23 cellular contexts compared by ENCODE assay signal in the genomic region with DNA sequence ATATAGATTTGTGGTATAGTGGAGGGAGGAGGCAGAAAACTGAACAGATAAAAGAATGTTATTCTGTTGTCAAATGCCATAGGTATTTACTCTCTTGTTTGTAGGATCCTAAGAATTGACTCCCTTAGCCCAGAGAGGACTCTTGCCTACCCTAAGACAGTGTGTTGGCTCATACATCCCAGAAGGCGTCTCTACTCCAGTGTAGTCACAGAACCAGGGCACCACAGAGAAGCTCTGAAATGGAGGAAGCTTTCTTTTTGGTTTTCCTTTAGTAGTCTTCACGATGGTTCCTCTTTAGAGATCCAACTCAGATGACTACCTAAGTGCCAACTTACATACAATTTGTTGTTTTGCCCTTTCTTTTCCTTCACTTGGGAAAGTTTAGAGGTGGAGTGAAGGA. TPM values are rescaled to one million over a fixed set of nuclear protein-coding genes. Genes with fewer than 3 reads are reported as not detected.
A peak's percentile ranks its signal among the peaks of the same experiment; 100 is the strongest.
DNase-seq lines count a peak whose midpoint lies in the region; ATAC-seq, FAIRE-seq and TF ChIP-seq lines count a peak whose summit lies in the region.
"Had no signal": no experiment of that assay in that cellular context is flagged by ENCODE, and none has a peak within 500 bp of the region (broad histone marks: within the 10 kb centered on the region; RNA-seq: fewer than 3 reads in every experiment).

No MANE protein-coding gene starts in this region.

- peaks cover 45% of the 10 kb centered on the region for H3K36me3 Mint-ChIP-seq in activated naive CD4-positive, alpha-beta T cell treated with anti-CD3 and anti-CD28 coated beads for 36 hours (ENCODE audit: low read depth)
- H3K36me3 Mint-ChIP-seq in activated CD4-positive, alpha-beta memory T cell treated with anti-CD3 and anti-CD28 coated beads for 36 hours: peaks cover 41% of the 10 kb centered on the region
- H3K36me3 Mint-ChIP-seq in naive thymus-derived CD8-positive, alpha-beta T cell: peaks cover 4 to 75% (median 8%) of the 10 kb centered on the region in 3 donors
- H3K36me3 Mint-ChIP-seq: brain had no signal

- no peak for DNase-seq in activated naive CD4-positive, alpha-beta T cell treated with anti-CD3 and anti-CD28 coated beads for 36 hours
- no peak for DNase-seq in activated naive CD4-positive, alpha-beta T cell (lab: John Stamatoyannopoulos, UW)
- DNase-seq in GM12892 (ENCODE audit: insufficient read length) (no peak), trophoblast cell (no peak), T1000 (lab: John Stamatoyannopoulos, UW) (no peak)
- DNase-seq in activated CD4-positive, alpha-beta memory T cell treated with anti-CD3 and anti-CD28 coated beads for 36 hours: no peak
- DNase-seq in naive thymus-derived CD8-positive, alpha-beta T cell: no peak
- DNase-seq: activated CD4-positive, CD25-positive, alpha-beta regulatory T cell; activated naive CD4-positive, alpha-beta T cell treated with anti-CD3 and anti-CD28 coated beads, Interleukin-2, amount 10 ng/mL, durations not matched to agents 7 days and 5 days; colonic mucosa; foreskin fibroblast; NCI-H1694 treated with DMSO at 0.1 percent for 48 hours; NK-92 treated with Interleukin-12 subunit alpha and Interleukin-12 subunit beta, amount 100 ng/mL, for 24 hours; nucleus accumbens; RPMI8226; stomach; T-helper 1 cell; uterus had no signal

- H4K8ac ChIP-seq in trophoblast cell (ENCODE audit: low read depth, low read length): no peak overlapping the region

- H2AK5ac ChIP-seq in trophoblast cell (ENCODE audit: low read length): no peak overlapping the region

- H3K9me3 ChIP-seq in trophoblast cell (ENCODE audit: insufficient read depth, low read depth, low read length): peaks cover 2% of the 10 kb centered on the region
- H3K9me3 ChIP-seq: colonic mucosa, right atrium auricular region, stomach, uterus had no signal

- no peaks in the 10 kb centered on the region for H3K27me3 Mint-ChIP-seq in activated naive CD4-positive, alpha-beta T cell treated with anti-CD3 and anti-CD28 coated beads for 36 hours (ENCODE audit: low read depth)
- no peaks in the 10 kb centered on the region for H3K27me3 Mint-ChIP-seq in activated CD4-positive, alpha-beta memory T cell treated with anti-CD3 and anti-CD28 coated beads for 36 hours
- H3K27me3 Mint-ChIP-seq in naive thymus-derived CD8-positive, alpha-beta T cell: no peaks in the 10 kb centered on the region
- H3K27me3 Mint-ChIP-seq: activated naive CD4-positive, alpha-beta T cell treated with anti-CD3 and anti-CD28 coated beads, Interleukin-2, amount 10 ng/mL, durations not matched to agents 7 days and 5 days; brain had no signal

- ATAC-seq in naive thymus-derived CD8-positive, alpha-beta T cell: no peak
- no peak for ATAC-seq in HG03139 (IDR thresholded peaks at IDR 0.05; ENCODE audit: unreplicated experiment)

- no peak overlapping the region for H2BK12ac ChIP-seq in trophoblast cell (ENCODE audit: low read length)

- no peaks in the 10 kb centered on the region for H3K79me1 ChIP-seq in trophoblast cell (ENCODE audit: low read length)

- no peaks in the 10 kb centered on the region for H3K9me3 Mint-ChIP-seq in activated naive CD4-positive, alpha-beta T cell treated with anti-CD3 and anti-CD28 coated beads for 36 hours
- no peaks in the 10 kb centered on the region for H3K9me3 Mint-ChIP-seq in activated CD4-positive, alpha-beta memory T cell treated with anti-CD3 and anti-CD28 coated beads for 36 hours
- no peaks in the 10 kb centered on the region for H3K9me3 Mint-ChIP-seq in naive thymus-derived CD8-positive, alpha-beta T cell
- H3K9me3 Mint-ChIP-seq: activated naive CD4-positive, alpha-beta T cell treated with anti-CD3 and anti-CD28 coated beads, Interleukin-2, amount 10 ng/mL, durations not matched to agents 7 days and 5 days; brain had no signal

- peaks cover 82% of the 10 kb centered on the region for H3K4me1 Mint-ChIP-seq in activated naive CD4-positive, alpha-beta T cell treated with anti-CD3 and anti-CD28 coated beads for 36 hours (ENCODE audit: low read depth)
- peaks cover 86% of the 10 kb centered on the region for H3K4me1 Mint-ChIP-seq in activated CD4-positive, alpha-beta memory T cell treated with anti-CD3 and anti-CD28 coated beads for 36 hours (ENCODE audit: low read depth)
- H3K4me1 Mint-ChIP-seq in naive thymus-derived CD8-positive, alpha-beta T cell: peaks cover 47 to 97% (median 79%) of the 10 kb centered on the region in 4 donors

- peak overlapping the region; percentile 72 for H3K27ac Mint-ChIP-seq in activated naive CD4-positive, alpha-beta T cell treated with anti-CD3 and anti-CD28 coated beads for 36 hours
- H3K27ac Mint-ChIP-seq in activated CD4-positive, alpha-beta memory T cell treated with anti-CD3 and anti-CD28 coated beads for 36 hours: peak overlapping the region; percentile 31
- H3K27ac Mint-ChIP-seq in naive thymus-derived CD8-positive, alpha-beta T cell: peak overlapping the region; percentile 23 to 90 (median 74)
- H3K27ac Mint-ChIP-seq: activated naive CD4-positive, alpha-beta T cell treated with anti-CD3 and anti-CD28 coated beads, Interleukin-2, amount 10 ng/mL, durations not matched to agents 7 days and 5 days; brain had no signal

- POLR2A ChIA-PET in activated CD4-positive, alpha-beta memory T cell treated with anti-CD3 and anti-CD28 coated beads for 36 hours (lab: Charles Lee): interaction anchor here (1.3 to 1.4 kb wide), 2 partner anchors 11 to 141 kb away, joined by 3 to 4 read pairs; no protein-coding TSS in a partner anchor
- POLR2A ChIA-PET in naive thymus-derived CD8-positive, alpha-beta T cell (lab: Charles Lee): interaction anchor here (0.5 to 1.3 kb wide), 3 partner anchors 12 to 144 kb away, joined by 3 to 4 read pairs (median 3); no protein-coding TSS in a partner anchor

- no peak overlapping the region for H2BK5ac ChIP-seq in trophoblast cell (ENCODE audit: low read depth, low read length, poor library complexity)

- H3K14ac ChIP-seq in trophoblast cell (ENCODE audit: low read length): no peak overlapping the region

- no peak overlapping the region for H3K9ac ChIP-seq in trophoblast cell (ENCODE audit: low read length)

- H3K23ac ChIP-seq in trophoblast cell (ENCODE audit: low read length): no peak overlapping the region

- H4K12ac ChIP-seq in trophoblast cell (ENCODE audit: low read depth, low read length): no peak overlapping the region

- intact Hi-C loops in activated naive CD4-positive, alpha-beta T cell treated with anti-CD3 and anti-CD28 coated beads for 36 hours (cut with micrococcal nuclease): no loop called here
- intact Hi-C loops in activated CD4-positive, alpha-beta memory T cell treated with anti-CD3 and anti-CD28 coated beads for 36 hours (cut with micrococcal nuclease): no loop called here

- no peak overlapping the region for H3K4me2 ChIP-seq in trophoblast cell (ENCODE audit: low read length)

- no peak overlapping the region for H2AFZ ChIP-seq in trophoblast cell (ENCODE audit: insufficient read depth, low read length, poor library complexity)

- H3K4me3 Mint-ChIP-seq in activated naive CD4-positive, alpha-beta T cell treated with anti-CD3 and anti-CD28 coated beads for 36 hours: no peak overlapping the region
- H3K4me3 Mint-ChIP-seq in activated CD4-positive, alpha-beta memory T cell treated with anti-CD3 and anti-CD28 coated beads for 36 hours: no peak overlapping the region
- peak overlapping the region in 3 of 10 donors; percentile 2 to 64 (median 2) for H3K4me3 Mint-ChIP-seq in naive thymus-derived CD8-positive, alpha-beta T cell
- H3K4me3 Mint-ChIP-seq: activated naive CD4-positive, alpha-beta T cell treated with anti-CD3 and anti-CD28 coated beads, Interleukin-2, amount 10 ng/mL, durations not matched to agents 7 days and 5 days; brain had no signal

- no peak overlapping the region for H2BK120ac ChIP-seq in trophoblast cell (ENCODE audit: insufficient read depth, low read length, poor library complexity)

- H3K27me3 ChIP-seq in trophoblast cell (ENCODE audit: insufficient read depth, low read length): no peaks in the 10 kb centered on the region
- H3K27me3 ChIP-seq: colonic mucosa, right atrium auricular region, stomach, uterus had no signal

- H3K27ac ChIP-seq in trophoblast cell (ENCODE audit: low read depth, low read length): no peak overlapping the region
- H3K27ac ChIP-seq: colonic mucosa, right atrium auricular region, stomach, uterus had no signal

- H4K91ac ChIP-seq in trophoblast cell (ENCODE audit: low read depth, low read length): no peak overlapping the region

- H3K18ac ChIP-seq in trophoblast cell (ENCODE audit: low read length): no peak overlapping the region

- CTCF ChIA-PET in activated naive CD4-positive, alpha-beta T cell treated with anti-CD3 and anti-CD28 coated beads for 36 hours (lab: Charles Lee): interaction anchor here (0.7 to 2.6 kb wide), 7 partner anchors 10 to 143 kb away, joined by 3 to 13 read pairs (median 5); no protein-coding TSS in a partner anchor
- CTCF ChIA-PET in activated CD4-positive, alpha-beta memory T cell treated with anti-CD3 and anti-CD28 coated beads for 36 hours (lab: Charles Lee): interaction anchor here (0.6 to 1.9 kb wide), 4 partner anchors 23 to 144 kb away, joined by 3 to 11 read pairs (median 4); no protein-coding TSS in a partner anchor

- H3K79me2 ChIP-seq in trophoblast cell (ENCODE audit: control insufficient read depth, insufficient read depth, low read length, poor library complexity): no peaks in the 10 kb centered on the region

- H3K4me3 ChIP-seq in trophoblast cell (ENCODE audit: low read depth, low read length): no peak overlapping the region
- H3K4me3 ChIP-seq: colonic mucosa, right atrium auricular region, stomach, uterus had no signal

- peak; percentile 49; the same call in 1 of the 2 replicates for TF ChIP-seq POLR2A in GM12892 (IDR thresholded peaks at IDR 0.05; ENCODE audit: low read depth, low read length)

- no peak overlapping the region for H3K4ac ChIP-seq in trophoblast cell (ENCODE audit: low read depth, low read length)

- WGBS in trophoblast cell (ENCODE audit: extremely low coverage, insufficient coverage, insufficient read length): no CpG with 5 or more reads among the region's 2 CpGs

- H3K36me3 ChIP-seq in trophoblast cell (ENCODE audit: control insufficient read depth in 1 of 2, insufficient read depth in 2 of 2, low read length in 2 of 2): no peaks in the 10 kb centered on the region
- H3K36me3 ChIP-seq: colonic mucosa, uterus had no signal

- no peak for FAIRE-seq in GM12892 (lab: Jason Lieb, UNC)
- FAIRE-seq: GM18507 had no signal

- H3K4me1 ChIP-seq in trophoblast cell (ENCODE audit: control insufficient read depth in 1 of 2, insufficient read depth in 2 of 2, low read length in 2 of 2): no peaks in the 10 kb centered on the region
- H3K4me1 ChIP-seq: uterus had no signal

RNA-seq across cellular contexts. Expression of gene GPR183, which starts 14.0 kb away (rescaled TPM):
- total RNA-seq in activated naive CD4-positive, alpha-beta T cell treated with anti-CD3 and anti-CD28 coated beads for 36 hours: 10 to 100 TPM; 37.4 to 38.8 TPM
- 100 TPM for polyA plus RNA-seq in GM12892 (2012; ENCODE audit: missing spikeins)
- total RNA-seq in activated CD4-positive, alpha-beta memory T cell treated with anti-CD3 and anti-CD28 coated beads for 36 hours: 10 to 100 TPM; 46.4 to 47.1 TPM
- 10 to 100 TPM in 1 of 2 experiments, 1 to 10 TPM in 1; 8.4 to 10.4 TPM for total RNA-seq in naive thymus-derived CD8-positive, alpha-beta T cell
- polyA plus RNA-seq in naive thymus-derived CD8-positive, alpha-beta T cell: 10 to 100 TPM in 2 of 3 donors, 1 to 10 TPM in 1; 9.2 to 35.5 (median 13.1) TPM
- polyA plus RNA-seq in trophoblast cell (2013): 0.16 and 0.19 TPM in 2 replicates

RNA-seq across cellular contexts. Expression of gene GPR18, which starts 35.0 kb away (rescaled TPM):
- total RNA-seq in activated naive CD4-positive, alpha-beta T cell treated with anti-CD3 and anti-CD28 coated beads for 36 hours: 1 to 10 TPM; 2.4 TPM
- 0.76 TPM for polyA plus RNA-seq in GM12892 (2012; ENCODE audit: missing spikeins)
- total RNA-seq in activated CD4-positive, alpha-beta memory T cell treated with anti-CD3 and anti-CD28 coated beads for 36 hours: 1 to 10 TPM; 2.4 to 2.8 TPM
- total RNA-seq in naive thymus-derived CD8-positive, alpha-beta T cell: 10 to 100 TPM; 31.1 to 31.3 TPM
- 10 to 100 TPM; 22.2 to 37.0 (median 26.1) TPM for polyA plus RNA-seq in naive thymus-derived CD8-positive, alpha-beta T cell
- polyA plus RNA-seq in trophoblast cell (2013): not detected in 2 replicates
- total RNA-seq: M059J, stomach had no signal

Comparison
In these comparisons a context has a peak if more than half of its experiments do, and no peak if none do; other contexts are left out.
1. RNA of gene GPR18, which starts 35.0 kb away (total RNA-seq): 31.1 to 31.3 TPM in naive thymus-derived CD8-positive, alpha-beta T cell; 2.4 to 2.8 TPM in activated CD4-positive, alpha-beta memory T cell treated with anti-CD3 and anti-CD28 coated beads for 36 hours and 2.4 TPM in activated naive CD4-positive, alpha-beta T cell treated with anti-CD3 and anti-CD28 coated beads for 36 hours; every median in the first group is over 4 times any median in the second.
2. Peak in every context shown above with its lines, with median percentiles within 50 percentile points of each other: H3K27ac Mint-ChIP-seq.